In the genomic region with DNA sequence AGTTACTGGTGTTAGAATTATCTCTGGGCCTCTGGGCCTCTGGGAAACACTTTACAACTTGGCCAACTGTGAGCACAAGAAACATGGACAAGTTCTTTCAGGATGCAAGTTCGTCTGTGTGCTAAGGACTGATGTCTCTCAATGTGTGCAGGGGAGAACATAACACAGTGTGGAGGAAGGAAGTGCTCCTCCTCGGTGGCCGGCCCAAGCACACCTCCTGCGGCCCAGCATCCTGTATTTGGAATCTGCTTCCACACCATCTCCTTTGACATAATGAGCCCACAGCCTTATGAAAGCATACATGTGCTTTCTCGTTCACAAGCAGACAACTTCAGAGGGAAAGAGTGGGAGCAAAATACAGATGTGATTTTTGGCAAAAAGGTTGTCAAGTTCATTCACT, we compare ENCODE assay signal across 1 cellular context.
TF ChIP-seq lines count a peak whose summit lies in the region.

No MANE protein-coding gene starts in this region.

TF ChIP-seq in K562, 482 proteins besides CTCF, POLR2A, EP300 and RAD21:
- TF ChIP-seq, protein P1, sequence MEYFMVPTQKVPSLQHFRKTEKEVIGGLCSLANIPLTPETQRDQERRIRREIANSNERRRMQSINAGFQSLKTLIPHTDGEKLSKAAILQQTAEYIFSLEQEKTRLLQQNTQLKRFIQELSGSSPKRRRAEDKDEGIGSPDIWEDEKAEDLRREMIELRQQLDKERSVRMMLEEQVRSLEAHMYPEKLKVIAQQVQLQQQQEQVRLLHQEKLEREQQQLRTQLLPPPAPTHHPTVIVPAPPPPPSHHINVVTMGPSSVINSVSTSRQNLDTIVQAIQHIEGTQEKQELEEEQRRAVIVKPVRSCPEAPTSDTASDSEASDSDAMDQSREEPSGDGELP (CRISPR knock-in tag; IDR thresholded peaks at IDR 0.05; ENCODE audit: borderline replicate concordance) = 0 out of 2 replicates have a peak, but pooled peaks have one; percentile 0
- TF ChIP-seq SREBF2 (CRISPR knock-in tag; IDR thresholded peaks at IDR 0.05) = no peak
